In genomic region chr2:44833123-44834069, GRCh38 we compare ENCODE assay signal across 12 cellular contexts.
DNase-seq lines count a peak whose midpoint lies in the region; ATAC-seq and TF ChIP-seq lines count a peak whose summit lies in the region.
"Had no signal": no experiment of that assay in that cellular context is flagged by ENCODE, and none has a peak within 500 bp of the region (broad histone marks: within the 10 kb centered on the region; RNA-seq: fewer than 3 reads in every experiment).

No MANE protein-coding gene starts in this region.

- H3K9me3 Mint-ChIP-seq in activated naive CD4-positive, alpha-beta T cell treated with anti-CD3 and anti-CD28 coated beads, Interleukin-2, amount 50 U/mL, for 72 hours = peaks cover 0 to 4% of the 10 kb centered on the region in 2 donors
- H3K9me3 Mint-ChIP-seq in stimulated activated naive CD8-positive, alpha-beta T cell treated with anti-CD3 and anti-CD28 coated beads, Interleukin-15, amount 100 ng/mL, for 72 hours = peaks cover 0 to 6% of the 10 kb centered on the region in 2 donors
- no peaks in the 10 kb centered on the region for H3K9me3 Mint-ChIP-seq in HFFc6

- H3K36me3 Mint-ChIP-seq in activated naive CD4-positive, alpha-beta T cell treated with anti-CD3 and anti-CD28 coated beads, Interleukin-2, amount 50 U/mL, for 72 hours = peaks cover 0 to 11% of the 10 kb centered on the region in 2 donors
- no peaks in the 10 kb centered on the region for H3K36me3 Mint-ChIP-seq in HFFc6 (ENCODE audit: low read depth)

- no peak overlapping the region for H3K4me3 Mint-ChIP-seq in stimulated activated naive CD8-positive, alpha-beta T cell treated with anti-CD3 and anti-CD28 coated beads, Interleukin-15, amount 100 ng/mL, for 72 hours
- H3K4me3 Mint-ChIP-seq in HFFc6 = no peak overlapping the region
- H3K4me3 Mint-ChIP-seq: memory B cell had no signal

- H3K4me3 ChIP-seq in SJCRH30 = no peak overlapping the region
- H3K4me3 ChIP-seq: thoracic aorta had no signal

- no peaks in the 10 kb centered on the region for H3K36me3 ChIP-seq in SJCRH30
- H3K36me3 ChIP-seq: thoracic aorta had no signal

- H3K27ac Mint-ChIP-seq in activated naive CD4-positive, alpha-beta T cell treated with anti-CD3 and anti-CD28 coated beads, Interleukin-2, amount 50 U/mL, for 72 hours = peak overlapping the region in 1 of 2 donors; percentile 4
- H3K27ac Mint-ChIP-seq in stimulated activated naive CD8-positive, alpha-beta T cell treated with anti-CD3 and anti-CD28 coated beads, Interleukin-15, amount 100 ng/mL, for 72 hours = no peak overlapping the region
- no peak overlapping the region for H3K27ac Mint-ChIP-seq in HFFc6
- H3K27ac Mint-ChIP-seq: memory B cell had no signal

- H3K27me3 Mint-ChIP-seq in stimulated activated naive CD8-positive, alpha-beta T cell treated with anti-CD3 and anti-CD28 coated beads, Interleukin-15, amount 100 ng/mL, for 72 hours = peaks cover 8% of the 10 kb centered on the region
- H3K27me3 Mint-ChIP-seq in HFFc6 (ENCODE audit: insufficient read depth) = peaks cover 14% of the 10 kb centered on the region; the same call in 1 of the 2 replicates

- no peaks in the 10 kb centered on the region; the same call in none of the 2 replicates for H3K9me3 ChIP-seq in SJCRH30 (replicated peaks)
- H3K9me3 ChIP-seq: thoracic aorta had no signal

- no peaks in the 10 kb centered on the region for H3K27me3 ChIP-seq in SJCRH30

- no peaks in the 10 kb centered on the region for H3K4me1 Mint-ChIP-seq in stimulated activated naive CD8-positive, alpha-beta T cell treated with anti-CD3 and anti-CD28 coated beads, Interleukin-15, amount 100 ng/mL, for 72 hours
- H3K4me1 Mint-ChIP-seq in HFFc6 (ENCODE audit: low read depth) = no peaks in the 10 kb centered on the region

- no peak for DNase-seq in activated naive CD4-positive, alpha-beta T cell treated with anti-CD3 and anti-CD28 coated beads, Interleukin-2, amount 50 U/mL, for 72 hours (ENCODE audit: low spot score in 2 of 2)
- no peak for DNase-seq in activated naive CD4-positive, alpha-beta T cell (lab: John Stamatoyannopoulos, UW)
- DNase-seq in RPMI7951 (ENCODE audit: low read depth) (peak; percentile 31), NOMO-1 (lab: John Stamatoyannopoulos, UW; ENCODE audit: unreplicated experiment in 2 of 2) (no peak), HFFc6 (no peak), SJCRH30 (no peak)
- no peak for DNase-seq in stimulated activated naive CD8-positive, alpha-beta T cell treated with anti-CD3 and anti-CD28 coated beads, Interleukin-15, amount 100 ng/mL, for 72 hours
- DNase-seq: MV-4-11, SHP77 treated with DMSO at 0.1 percent for 48 hours had no signal

- peak; percentile 27 to 53 for ATAC-seq in activated naive CD4-positive, alpha-beta T cell treated with anti-CD3 and anti-CD28 coated beads, Interleukin-2, amount 50 U/mL, for 72 hours
- peak; percentile 45 for ATAC-seq in HG02852 (IDR thresholded peaks at IDR 0.05; ENCODE audit: unreplicated experiment)
- peak; percentile 44 for ATAC-seq in stimulated activated naive CD8-positive, alpha-beta T cell treated with anti-CD3 and anti-CD28 coated beads, Interleukin-15, amount 100 ng/mL, for 72 hours

- TF ChIP-seq CTCF in HFFc6 (IDR thresholded peaks at IDR 0.05) = no peak

- H3K27ac ChIP-seq in SJCRH30 = no peak overlapping the region
- H3K27ac ChIP-seq: thoracic aorta had no signal

- H3K4me1 ChIP-seq in SJCRH30 = no peaks in the 10 kb centered on the region; the same call in 1 of the 2 replicates
